ENCODE assay signal across 23 cellular contexts in the genomic region with DNA sequence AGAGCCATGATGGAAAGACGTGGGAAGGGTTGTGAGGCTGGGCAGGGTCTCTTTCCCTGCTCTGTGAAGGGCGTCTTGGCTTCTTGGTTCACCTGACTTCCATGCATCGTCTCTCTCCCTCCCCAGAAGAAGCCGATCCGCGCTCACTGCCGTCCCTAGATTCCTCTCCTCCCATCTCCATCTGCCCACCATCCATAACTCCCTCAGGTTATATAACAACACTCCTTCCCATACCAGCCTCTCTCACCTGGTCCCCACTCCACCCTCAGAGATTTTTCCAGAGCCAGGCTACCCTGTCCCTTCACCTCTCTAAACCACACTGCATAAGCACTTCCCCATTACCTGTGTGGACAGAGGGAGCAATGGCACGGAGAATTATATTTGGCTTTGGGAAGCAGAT. TPM values are rescaled to one million over a fixed set of nuclear protein-coding genes. Genes with fewer than 3 reads are reported as not detected.
"Had no signal": no experiment of that assay in that cellular context is flagged by ENCODE, and none has a peak within 500 bp of the region (broad histone marks: within the 10 kb centered on the region; RNA-seq: fewer than 3 reads in every experiment).

No MANE protein-coding gene starts in this region.

- DNase-seq: Kasumi-1, MM.1S, NCI-H1092 treated with DMSO at 0.1 percent for 48 hours, NCI-H1436, NCI-H187, NCI-H2029, NCI-H2081 treated with DMSO at 0.1 percent for 48 hours, NCI-H2171, NCI-H226, NCI-H446, NCI-H510A, NCI-H524 treated with DMSO at 0.1 percent for 48 hours, NCI-H69, NCI-H774, Right ventricle myocardium superior, RPMI8226, SIG-M5 had no signal

- H3K9me3 ChIP-seq: SJSA1 had no signal

- ATAC-seq: K562 had no signal

- H3K36me3 ChIP-seq: SJSA1 had no signal

- H3K4me3 ChIP-seq: K562, SJSA1, SK-N-MC had no signal

- H3K27ac ChIP-seq: HL-60, KMS-11, SJSA1, SK-N-MC had no signal

- H3K4me1 ChIP-seq: SJSA1 had no signal

RNA-seq across cellular contexts. Expression of a gene that starts 6.0 kb away (rescaled TPM):
- total RNA-seq: K562, M059J, SJSA1 had no signal
